Comparison of ENCODE assay signal across 19 cellular contexts in genomic region chr16:82834156-82834758, GRCh38.
"Had no signal": no experiment of that assay in that cellular context is flagged by ENCODE, and none has a peak within 500 bp of the region (broad histone marks: within the 10 kb centered on the region; RNA-seq: fewer than 3 reads in every experiment).

No MANE protein-coding gene starts in this region.

- H3K9me3 ChIP-seq: prostate gland, thoracic aorta had no signal

- DNase-seq: activated CD4-positive, alpha-beta T cell treated with anti-CD3 and anti-CD28 coated beads for 36 hours; activated CD8-positive, alpha-beta memory T cell treated with anti-CD3 and anti-CD28 coated beads, Interleukin-2, amount 50 U/mL, for 4 hours; activated CD8-positive, alpha-beta T cell treated with anti-CD3 and anti-CD28 coated beads for 36 hours; activated gamma-delta T cell treated with Interleukin-2 at 50 U/mL for 16 hours; activated T-cell treated with anti-CD3 and anti-CD28 coated beads, Interleukin-2, amount 50 U/mL, for 72 hours; amniotic stem cell; brain microvascular endothelial cell; effector memory CD4-positive, alpha-beta T cell; foreskin melanocyte; head of caudate nucleus; naive B cell; occipital lobe; stimulated activated CD4-positive, alpha-beta T cell treated with anti-CD3 and anti-CD28 coated beads, Interleukin-1b, Interleukin-23, amount 100 ng/mL, for 48 hours; stomach; T-helper 2 cell had no signal

- H3K4me3 ChIP-seq: lung, prostate gland, stomach, thoracic aorta had no signal

- H3K36me3 ChIP-seq: brain microvascular endothelial cell, prostate gland, stomach, thoracic aorta had no signal

- ATAC-seq: activated CD4-positive, alpha-beta T cell treated with anti-CD3 and anti-CD28 coated beads for 36 hours; activated CD8-positive, alpha-beta T cell treated with anti-CD3 and anti-CD28 coated beads for 36 hours; activated T-cell treated with anti-CD3 and anti-CD28 coated beads, Interleukin-2, amount 50 U/mL, for 72 hours; sciatic nerve had no signal

- H3K4me1 ChIP-seq: prostate gland, stomach had no signal

- H3K27ac ChIP-seq: prostate gland, stomach, thoracic aorta had no signal

- H3K27me3 ChIP-seq: brain microvascular endothelial cell, stomach had no signal
